ENCODE assay signal across 2 cellular contexts in genomic region chr2:148358375-148358774, GRCh38.
TF ChIP-seq lines count a peak whose summit lies in the region.

No MANE protein-coding gene starts in this region.

TF ChIP-seq in GM23338, 12 proteins besides CTCF, POLR2A, EP300 and RAD21 (continued from another document):
- TF ChIP-seq ZNF462 (CRISPR knock-in tag; IDR thresholded peaks at IDR 0.05) (no peak), CREB1 (CRISPR knock-in tag; IDR thresholded peaks at IDR 0.05; ENCODE audit: low read depth) (no peak), POLR2AphosphoS5 (IDR thresholded peaks at IDR 0.05; ENCODE audit: low read depth) (no peak), REST (IDR thresholded peaks at IDR 0.05; ENCODE audit: unreplicated experiment) (no peak), JUNB (IDR thresholded peaks at IDR 0.05; ENCODE audit: unreplicated experiment) (no peak), EZH2phosphoT487 (IDR thresholded peaks at IDR 0.05; ENCODE audit: unreplicated experiment) (no peak), NANOG (IDR thresholded peaks at IDR 0.05; ENCODE audit: borderline replicate concordance) (no peak), ZNF114 (CRISPR knock-in tag; IDR thresholded peaks at IDR 0.05) (no peak)

TF ChIP-seq in WTC11, 78 proteins besides CTCF, POLR2A, EP300 and RAD21 (continued from another document):
- TF ChIP-seq ATF6 (CRISPR knock-in tag; IDR thresholded peaks at IDR 0.05), result no peak
